In the genomic region with DNA sequence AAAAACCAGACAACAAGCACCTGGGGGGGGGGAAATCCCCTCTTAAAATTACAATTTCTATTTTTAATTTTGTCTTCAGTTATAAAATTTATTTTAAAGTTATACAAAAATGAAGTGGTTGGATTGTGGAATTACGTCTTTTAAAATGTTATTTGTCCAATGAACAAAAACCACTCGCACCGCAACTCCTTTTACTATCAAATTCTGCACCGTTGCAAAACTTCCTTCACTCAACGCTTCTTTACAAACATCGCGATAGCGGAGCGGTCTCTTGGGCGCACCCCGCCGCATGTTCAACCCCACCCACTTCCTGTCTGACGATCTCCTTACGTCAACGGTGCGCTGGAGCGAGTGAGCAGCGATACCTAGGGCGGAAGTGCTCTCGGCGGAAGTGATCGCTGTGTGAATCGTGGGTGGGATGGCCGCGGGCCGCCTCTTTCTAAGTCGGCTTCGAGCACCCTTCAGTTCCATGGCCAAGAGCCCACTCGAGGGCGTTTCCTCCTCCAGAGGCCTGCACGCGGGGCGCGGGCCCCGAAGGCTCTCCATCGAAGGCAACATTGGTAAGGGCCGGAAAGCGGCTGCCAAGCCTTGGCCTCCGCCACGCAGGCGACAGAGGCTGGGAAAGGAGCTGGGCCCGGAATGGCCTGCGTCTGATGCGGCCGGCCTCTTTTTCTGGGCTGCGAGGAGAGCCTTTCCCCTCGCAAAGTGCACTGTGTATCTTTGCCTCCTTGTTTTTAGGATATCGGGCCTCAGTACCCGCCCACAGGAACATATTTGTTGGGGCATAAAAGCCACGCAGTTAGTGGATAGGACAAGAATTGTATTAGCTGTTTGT, we compare ENCODE assay signal across 8 cellular contexts. TPM values are rescaled to one million over a fixed set of nuclear protein-coding genes. Genes with fewer than 3 reads are reported as not detected.
DNase-seq lines count a peak whose midpoint lies in the region; ATAC-seq and TF ChIP-seq lines count a peak whose summit lies in the region.

DGUOK (plus strand) TSS at position 388 of the 835 bp plus-strand sequence; CDS start at position 419, 31 bp downstream.

- ATAC-seq in HG02678 (IDR thresholded peaks at IDR 0.05; ENCODE audit: unreplicated experiment) (peak; percentile 100), thoracic aorta (ENCODE audit: insufficient number of reproducible peaks, low FRiP score, low read depth) (peak; percentile 98)
- peak; percentile 99 for ATAC-seq in activated naive CD8-positive, alpha-beta T cell treated with anti-CD3 and anti-CD28 coated beads, Interleukin-2, amount 10 ng/mL, durations not matched to agents 7 days and 5 days (ENCODE audit: low read depth)

- POLR2A ChIA-PET in activated naive CD8-positive, alpha-beta T cell treated with anti-CD3 and anti-CD28 coated beads, Interleukin-2, amount 10 ng/mL, durations not matched to agents 7 days and 5 days (lab: Charles Lee): interaction anchor here (0.6 to 1.2 kb wide), 16 partner anchors 12 to 279 kb away, joined by 3 to 16 read pairs (median 6); partner anchors contain the start of genes MOB1A and STAMBP

- H4K20me1 ChIP-seq in SU-DHL-6 (ENCODE audit: low read depth, low read length): no peaks in the 10 kb centered on the region
- peaks cover 15% of the 10 kb centered on the region for H4K20me1 ChIP-seq in osteoblast (ENCODE audit: insufficient read depth, low read length)

- H2AFZ ChIP-seq in SU-DHL-6 (ENCODE audit: low read depth, low read length, severe bottlenecking) (peak within 1 kb of the TSS; percentile 65), osteoblast (ENCODE audit: low read length) (peak within 1 kb of the TSS; percentile 92)

- peak; percentile 86 for TF ChIP-seq POLR2A in GM10847 (IDR thresholded peaks at IDR 0.05; ENCODE audit: extremely low read depth, insufficient read length)

- no peak for TF ChIP-seq CTCF in SU-DHL-6 (IDR thresholded peaks at IDR 0.05; ENCODE audit: insufficient read depth, low read length, poor library complexity, severe bottlenecking)
- no peak for TF ChIP-seq CTCF in glutamatergic neuron (IDR thresholded peaks at IDR 0.05; ENCODE audit: partially characterized antibody, unreplicated experiment)
- no peak for TF ChIP-seq CTCF in osteoblast (IDR thresholded peaks at IDR 0.05; ENCODE audit: extremely low read depth, low read depth, low read length)
- no peak for TF ChIP-seq CTCF in thoracic aorta (IDR thresholded peaks at IDR 0.05)

- H3K36me3 ChIP-seq in SU-DHL-6 (ENCODE audit: low read length) (no peaks in the 10 kb centered on the region), osteoblast (ENCODE audit: insufficient read depth, low read length) (no peaks in the 10 kb centered on the region), thoracic aorta (no peaks in the 10 kb centered on the region)

- H3K79me2 ChIP-seq in SU-DHL-6 (ENCODE audit: insufficient read depth, low read length) (peaks cover 48% of the 10 kb centered on the region), osteoblast (ENCODE audit: insufficient read depth, low read length) (peaks cover 43% of the 10 kb centered on the region)

- H3F3A ChIP-seq in SU-DHL-6 (ENCODE audit: insufficient read depth): peaks cover 19% of the 10 kb centered on the region

- H3K4me3 Mint-ChIP-seq in activated naive CD8-positive, alpha-beta T cell treated with anti-CD3 and anti-CD28 coated beads, Interleukin-2, amount 10 ng/mL, durations not matched to agents 7 days and 5 days: peak within 1 kb of the TSS; percentile 90
- peak within 1 kb of the TSS; percentile 88 for H3K4me3 Mint-ChIP-seq in glutamatergic neuron (ENCODE audit: unreplicated experiment)

- no peaks in the 10 kb centered on the region for H3K27me3 Mint-ChIP-seq in activated naive CD8-positive, alpha-beta T cell treated with anti-CD3 and anti-CD28 coated beads, Interleukin-2, amount 10 ng/mL, durations not matched to agents 7 days and 5 days
- H3K27me3 Mint-ChIP-seq in glutamatergic neuron (ENCODE audit: unreplicated experiment): no peaks in the 10 kb centered on the region

- H3K4me1 ChIP-seq in osteoblast (ENCODE audit: insufficient read depth, low read length): peaks cover 21% of the 10 kb centered on the region
- H3K4me1 ChIP-seq in thoracic aorta (ENCODE audit: control insufficient read depth in 1 of 2, low read depth in 2 of 2): peaks cover 25 to 31% of the 10 kb centered on the region in 2 donors

- H3K27me3 ChIP-seq in SU-DHL-6 (ENCODE audit: low read length) (no peaks in the 10 kb centered on the region), osteoblast (ENCODE audit: insufficient read depth, low read length) (peaks cover 14% of the 10 kb centered on the region), thoracic aorta (replicated peaks; ENCODE audit: insufficient read depth) (no peaks in the 10 kb centered on the region)

- H3K27ac Mint-ChIP-seq in activated naive CD8-positive, alpha-beta T cell treated with anti-CD3 and anti-CD28 coated beads, Interleukin-2, amount 10 ng/mL, durations not matched to agents 7 days and 5 days: peak within 1 kb of the TSS; percentile 97
- peak within 1 kb of the TSS; percentile 80 for H3K27ac Mint-ChIP-seq in glutamatergic neuron (ENCODE audit: unreplicated experiment)

- H3K9me3 Mint-ChIP-seq in activated naive CD8-positive, alpha-beta T cell treated with anti-CD3 and anti-CD28 coated beads, Interleukin-2, amount 10 ng/mL, durations not matched to agents 7 days and 5 days: no peaks in the 10 kb centered on the region
- peaks cover 4% of the 10 kb centered on the region for H3K9me3 Mint-ChIP-seq in glutamatergic neuron (ENCODE audit: unreplicated experiment)

- H3K9me2 ChIP-seq in SU-DHL-6 (replicated peaks; ENCODE audit: insufficient read depth, low read length): no peaks in the 10 kb centered on the region

- H3K4me2 ChIP-seq in SU-DHL-6 (ENCODE audit: low read depth, low read length, poor library complexity, severe bottlenecking) (peak within 1 kb of the TSS; percentile 98), osteoblast (ENCODE audit: insufficient read depth, low read length) (peak within 1 kb of the TSS; percentile 94)

- peaks cover 52% of the 10 kb centered on the region for H3K4me1 Mint-ChIP-seq in activated naive CD8-positive, alpha-beta T cell treated with anti-CD3 and anti-CD28 coated beads, Interleukin-2, amount 10 ng/mL, durations not matched to agents 7 days and 5 days
- H3K4me1 Mint-ChIP-seq in glutamatergic neuron (ENCODE audit: low read depth, unreplicated experiment): peaks cover 12% of the 10 kb centered on the region

- H3K9ac ChIP-seq in SU-DHL-6 (ENCODE audit: low read length): peak within 1 kb of the TSS; percentile 88

- H3K27ac ChIP-seq in SU-DHL-6 (ENCODE audit: low read depth, low read length) (peak within 1 kb of the TSS; percentile 72), osteoblast (ENCODE audit: low read depth, low read length) (peak within 1 kb of the TSS; percentile 99), thoracic aorta (peak within 1 kb of the TSS; percentile 81 to 94)

- DNase-seq in NCI-H128 (lab: John Stamatoyannopoulos, UW; ENCODE audit: unreplicated experiment) (peak; percentile 89), glutamatergic neuron (peak; percentile 93), osteoblast (ENCODE audit: insufficient read length, low spot score, missing footprints) (peak; percentile 95), thoracic aorta (ENCODE audit: low spot score) (peak; percentile 98)
- peak; percentile 90 for DNase-seq in activated naive CD8-positive, alpha-beta T cell treated with anti-CD3 and anti-CD28 coated beads, Interleukin-2, amount 10 ng/mL, durations not matched to agents 7 days and 5 days

- H3K36me3 Mint-ChIP-seq in activated naive CD8-positive, alpha-beta T cell treated with anti-CD3 and anti-CD28 coated beads, Interleukin-2, amount 10 ng/mL, durations not matched to agents 7 days and 5 days: peaks cover 21% of the 10 kb centered on the region
- no peaks in the 10 kb centered on the region for H3K36me3 Mint-ChIP-seq in glutamatergic neuron (ENCODE audit: unreplicated experiment)

- H3K9me3 ChIP-seq in SU-DHL-6 (ENCODE audit: insufficient read depth, low read length) (0 out of 2 replicates have a peak, but pooled peaks cover 5% of the 10 kb centered on the region), osteoblast (ENCODE audit: low read depth, low read length) (no peaks in the 10 kb centered on the region), thoracic aorta (no peaks in the 10 kb centered on the region)

- peak within 1 kb of the TSS; percentile 95 for H3K4me3 ChIP-seq in SU-DHL-6 (ENCODE audit: insufficient read depth, low read length, poor library complexity, severe bottlenecking)
- H3K4me3 ChIP-seq in osteoblast (ENCODE audit: insufficient read depth, low read length): peak within 1 kb of the TSS; percentile 96
- peak within 1 kb of the TSS; percentile 73 for H3K4me3 ChIP-seq in thoracic aorta

RNA-seq across cellular contexts. Expression of gene DGUOK, which starts in this region (rescaled TPM):
- total RNA-seq in activated naive CD8-positive, alpha-beta T cell treated with anti-CD3 and anti-CD28 coated beads, Interleukin-2, amount 10 ng/mL, durations not matched to agents 7 days and 5 days: 10 to 100 TPM; 71.6 to 77.7 TPM
- 96.8 TPM for total RNA-seq in glutamatergic neuron (ENCODE audit: unreplicated experiment)
- total RNA-seq in osteoblast: 40.7 and 46.0 TPM in 2 replicates
- total RNA-seq in thoracic aorta: 10 to 100 TPM; 20.8 to 36.2 TPM

Comparison
In these comparisons a context has a peak if more than half of its experiments do, and no peak if none do; other contexts are left out.
1. Peak in every context shown above with its lines: DNase-seq, ATAC-seq, H3K4me3 ChIP-seq and H3K27ac ChIP-seq.